Comparison of ENCODE assay signal across 23 cellular contexts in genomic region chr7:50554923-50555322, GRCh38. TPM values are rescaled to one million over a fixed set of nuclear protein-coding genes. Genes with fewer than 3 reads are reported as not detected.
DNase-seq lines count a peak whose midpoint lies in the region; ATAC-seq, FAIRE-seq and TF ChIP-seq lines count a peak whose summit lies in the region.
"Had no signal": no experiment of that assay in that cellular context is flagged by ENCODE, and none has a peak within 500 bp of the region (broad histone marks: within the 10 kb centered on the region; RNA-seq: fewer than 3 reads in every experiment).

No MANE protein-coding gene starts in this region.

- intact Hi-C loops in cardiac septum (cut with DNase I) (no loop called here), left cardiac atrium (cut with DNase I) (no loop called here)

- DNase-seq in cardiac septum (ENCODE audit: low spot score) (peak; percentile 67), left cardiac atrium (no peak), osteocyte (ENCODE audit: extremely low spot score, unreplicated experiment) (peak; percentile 75), type B pancreatic cell (ENCODE audit: extremely low spot score, unreplicated experiment) (peak; percentile 42), GM12892 (ENCODE audit: insufficient read length) (no peak)
- DNase-seq: AML-193; BE2C; Calu3; CD4-positive, alpha-beta T cell; CD8-positive, alpha-beta memory T cell; DMS53; DMS79 treated with DMSO at 0.1 percent for 48 hours; GF-D8; GOT3; HFFc6 had no signal

- no peak overlapping the region for H3K4me3 Mint-ChIP-seq in osteocyte (ENCODE audit: unreplicated experiment)
- H3K4me3 Mint-ChIP-seq in type B pancreatic cell, result no peak overlapping the region
- H3K4me3 Mint-ChIP-seq: CD14-positive monocyte; CD4-positive, alpha-beta T cell; CD8-positive, alpha-beta memory T cell; HFFc6 had no signal

- no peak overlapping the region for H3K27ac Mint-ChIP-seq in osteocyte (ENCODE audit: unreplicated experiment)
- H3K27ac Mint-ChIP-seq in type B pancreatic cell, result peak overlapping the region; percentile 37
- H3K27ac Mint-ChIP-seq: CD4-positive, alpha-beta T cell; CD8-positive, alpha-beta memory T cell; HFFc6 had no signal

- TF ChIP-seq POLR2A in GM12892 (IDR thresholded peaks at IDR 0.05; ENCODE audit: low read depth, low read length), result no peak

- FAIRE-seq in GM12892 (lab: Jason Lieb, UNC), result no peak
- FAIRE-seq: A204.1, GM12891, H54 had no signal

- TF ChIP-seq CTCF in osteocyte (IDR thresholded peaks at IDR 0.05) (no peak), type B pancreatic cell (conservative IDR thresholded peaks at IDR 0.05) (no peak)

- H3K9me3 Mint-ChIP-seq in osteocyte (ENCODE audit: unreplicated experiment) (no peaks in the 10 kb centered on the region), type B pancreatic cell (no peaks in the 10 kb centered on the region)
- H3K9me3 Mint-ChIP-seq: CD14-positive monocyte; CD4-positive, alpha-beta T cell; CD8-positive, alpha-beta memory T cell; HFFc6 had no signal

- H3K27me3 Mint-ChIP-seq in osteocyte (ENCODE audit: unreplicated experiment) (peaks cover 47% of the 10 kb centered on the region), type B pancreatic cell (peaks cover 4% of the 10 kb centered on the region)

- ATAC-seq in left cardiac atrium (no peak), HG03139 (IDR thresholded peaks at IDR 0.05; ENCODE audit: unreplicated experiment) (no peak)

- H3K4me1 Mint-ChIP-seq in osteocyte (ENCODE audit: unreplicated experiment), result no peaks in the 10 kb centered on the region
- H3K4me1 Mint-ChIP-seq in type B pancreatic cell (ENCODE audit: unreplicated experiment), result peaks cover 9% of the 10 kb centered on the region
- H3K4me1 Mint-ChIP-seq: CD14-positive monocyte; CD8-positive, alpha-beta memory T cell had no signal

- H3K36me3 Mint-ChIP-seq in osteocyte (ENCODE audit: unreplicated experiment), result no peaks in the 10 kb centered on the region
- H3K36me3 Mint-ChIP-seq in type B pancreatic cell, result no peaks in the 10 kb centered on the region
- H3K36me3 Mint-ChIP-seq: CD14-positive monocyte had no signal

RNA-seq across cellular contexts. Expression of gene DDC, which starts 10.3 kb away (rescaled TPM):
- total RNA-seq in cardiac septum (not detected), left cardiac atrium (not detected), osteocyte (not detected in 2 replicates), type B pancreatic cell (ENCODE audit: low replicate concordance) (29.9 and 71.9 TPM in 2 replicates)
- polyA plus RNA-seq in GM12892 (2012; ENCODE audit: missing spikeins), result not detected
- total RNA-seq: CD4-positive, alpha-beta T cell; CD8-positive, alpha-beta memory T cell; Daoy; G401; HFFc6 had no signal
- polyA plus RNA-seq: AG04450; CD14-positive monocyte; CD8-positive, alpha-beta memory T cell had no signal

Comparison
In these comparisons a context has a peak if more than half of its experiments do, and no peak if none do; other contexts are left out.
1. DNase-seq: peak in cardiac septum (single experiment), osteocyte (single experiment) and type B pancreatic cell (single experiment); none in left cardiac atrium (single experiment) and GM12892 (single experiment).
2. RNA of gene DDC, which starts 10.3 kb away (total RNA-seq): 29.9 to 71.9 TPM in type B pancreatic cell; not detected in cardiac septum (single experiment), not detected in left cardiac atrium and not detected in osteocyte; every median in the first group is over 10 times any median in the second.